Comparison of ENCODE assay signal across 8 cellular contexts in the genomic region with DNA sequence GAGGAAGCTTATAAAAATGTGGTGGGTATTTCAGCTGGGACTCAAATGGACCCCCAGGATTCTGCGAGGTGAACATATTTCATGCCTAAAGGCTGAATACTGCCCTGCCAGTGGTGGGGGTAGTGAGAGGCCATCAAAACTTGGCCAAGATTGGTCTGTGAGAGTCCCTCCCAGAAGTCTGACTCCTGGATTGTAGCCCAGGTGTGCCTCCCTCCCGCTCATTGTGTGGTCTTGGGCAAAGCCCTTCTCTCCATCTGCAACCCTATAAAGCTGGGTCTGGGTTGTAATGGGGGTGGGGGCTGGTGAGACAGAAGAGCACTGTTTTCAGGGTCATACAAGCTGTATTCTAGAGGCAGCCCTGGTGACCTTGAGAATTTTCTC. TPM values are rescaled to one million over a fixed set of nuclear protein-coding genes. Genes with fewer than 3 reads are reported as not detected.
DNase-seq lines count a peak whose midpoint lies in the region; ATAC-seq and TF ChIP-seq lines count a peak whose summit lies in the region.

No MANE protein-coding gene starts in this region.

- no peak for TF ChIP-seq CTCF in coronary artery (IDR thresholded peaks at IDR 0.05)

- H3K4me3 Mint-ChIP-seq in IgD-negative memory B cell (peak overlapping the region; percentile 90 to 96 (median 93)), naive B cell (peak overlapping the region; percentile 88 to 97 (median 91))

- in situ Hi-C loops in HAP-1 (cut with MboI; ENCODE audit: low sequenced_read_pairs) = loop anchor here (25.0 kb wide), 1 partner anchor 248 kb away; no protein-coding TSS in a partner anchor

- H3K4me3 ChIP-seq in coronary artery (peak overlapping the region; percentile 99), HAP-1 (no peak overlapping the region)

- H3K27me3 Mint-ChIP-seq in IgD-negative memory B cell = no peaks in the 10 kb centered on the region
- H3K27me3 Mint-ChIP-seq in naive B cell = no peaks in the 10 kb centered on the region

- H3K4me1 Mint-ChIP-seq in IgD-negative memory B cell (peaks cover 32 to 46% (median 45%) of the 10 kb centered on the region in 3 donors), naive B cell (peaks cover 36 to 55% (median 44%) of the 10 kb centered on the region in 3 donors)

- no peaks in the 10 kb centered on the region for H3K36me3 ChIP-seq in HAP-1 (replicated peaks)

- ATAC-seq in naive B cell (ENCODE audit: low read depth in 2 of 2) = no peak

- H3K9me3 Mint-ChIP-seq in IgD-negative memory B cell = no peaks in the 10 kb centered on the region
- H3K9me3 Mint-ChIP-seq in naive B cell = peaks cover 0 to 9% (median 4%) of the 10 kb centered on the region in 7 donors

- H3K4me1 ChIP-seq in HAP-1 = peaks cover 14% of the 10 kb centered on the region

- H3K9me3 ChIP-seq in HAP-1 = no peaks in the 10 kb centered on the region

- DNase-seq in COLO668 (lab: John Stamatoyannopoulos, UW; ENCODE audit: unreplicated experiment) (peak; percentile 38), coronary artery (ENCODE audit: low spot score) (no peak), naive B cell (no peak), HAP-1 (ENCODE audit: low spot score in 2 of 2) (no peak), SIG-M5 (lab: John Stamatoyannopoulos, UW) (no peak), islet precursor cell (no peak)
- no peak for DNase-seq in stimulated activated CD4-positive, alpha-beta T cell treated with anti-CD3 and anti-CD28 coated beads, Interleukin-1b, Interleukin-23, amount 100 ng/mL, for 48 hours

- H3K27ac Mint-ChIP-seq in IgD-negative memory B cell (peak overlapping the region; percentile 39 to 93 (median 74)), naive B cell (peak overlapping the region in 5 of 6 donors; percentile 47 to 92 (median 86))

- peak overlapping the region; percentile 70 to 98 for H3K27ac ChIP-seq in coronary artery

- H3K36me3 Mint-ChIP-seq in IgD-negative memory B cell (peaks cover 7% of the 10 kb centered on the region), naive B cell (peaks cover 8 to 11% of the 10 kb centered on the region in 2 donors)

- no peaks in the 10 kb centered on the region for H3K27me3 ChIP-seq in HAP-1 (ENCODE audit: low read depth)

RNA-seq across cellular contexts. Expression of a gene that starts 0.9 kb away (rescaled TPM):
- polyA plus RNA-seq in IgD-negative memory B cell = 57.7 TPM
- 100 to 1,000 TPM in 1 of 6 donors, 10 to 100 TPM in 5; 57.9 to 113 (median 68.7) TPM for polyA plus RNA-seq in naive B cell (ENCODE audit: low read depth in 6 of 6)

RNA-seq across cellular contexts. Expression of a gene that starts 23.1 kb away (rescaled TPM):
- polyA plus RNA-seq in IgD-negative memory B cell = 5.0 TPM
- 10 to 100 TPM in 3 of 6 donors, 1 to 10 TPM in 3; 5.8 to 17.1 (median 9.5) TPM for polyA plus RNA-seq in naive B cell (ENCODE audit: low read depth in 6 of 6)
